ENCODE assay signal across 1 cellular context in the genomic region with DNA sequence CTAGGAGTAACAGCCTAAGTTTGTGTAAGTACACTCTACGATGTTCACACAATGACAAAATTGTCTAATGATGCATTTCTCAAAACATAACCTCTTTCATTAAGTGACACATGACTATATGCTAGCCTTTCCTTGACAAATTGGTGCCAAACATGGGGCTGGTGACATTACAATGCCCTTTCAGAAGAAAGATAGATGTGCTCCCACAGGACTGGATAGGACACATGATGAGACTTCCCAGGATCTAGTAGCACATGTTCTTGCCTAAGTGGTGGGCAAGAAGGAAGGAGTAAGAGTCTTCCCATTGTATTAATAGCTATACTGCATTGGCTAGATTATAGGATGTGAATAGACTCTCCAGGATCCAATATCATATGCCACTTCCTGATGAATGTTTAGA.
TF ChIP-seq lines count a peak whose summit lies in the region.

No MANE protein-coding gene starts in this region.

TF ChIP-seq in HepG2, 621 proteins besides CTCF, POLR2A, EP300 and RAD21:
- TF ChIP-seq MNT (IDR thresholded peaks at IDR 0.05) (peak; percentile 55; the same call in 1 of the 2 replicates), CBFB (CRISPR knock-in tag; IDR thresholded peaks at IDR 0.05) (no peak)
